In genomic region chr13:44051923-44052322, GRCh38 we compare ENCODE assay signal across 14 cellular contexts.
A peak's percentile ranks its signal among the peaks of the same experiment; 100 is the strongest.
DNase-seq lines count a peak whose midpoint lies in the region; ATAC-seq and TF ChIP-seq lines count a peak whose summit lies in the region.
"Had no signal": no experiment of that assay in that cellular context is flagged by ENCODE, and none has a peak within 500 bp of the region (broad histone marks: within the 10 kb centered on the region; RNA-seq: fewer than 3 reads in every experiment).

No MANE protein-coding gene starts in this region.

- H3K9ac ChIP-seq in PC-3 (ENCODE audit: low read length): peak overlapping the region; percentile 57; the same call in 1 of the 2 replicates
- H3K9ac ChIP-seq in neural progenitor cell: no peak overlapping the region

- ATAC-seq in PC-3 (peak; percentile 31), GM19023 (IDR thresholded peaks at IDR 0.05; ENCODE audit: unreplicated experiment) (no peak)
- ATAC-seq: HepG2, T-cell had no signal

- intact Hi-C loops in PC-3 (cut with micrococcal nuclease): loop anchor here (2.0 to 5.0 kb wide), 4 partner anchors 90 to 310 kb away; no protein-coding TSS in a partner anchor
- intact Hi-C loops in esophagus muscularis mucosa (cut with DNase I): loop anchor here (2.0 to 10.0 kb wide), 3 partner anchors 75 to 387 kb away; no protein-coding TSS in a partner anchor

- H3K4me3 Mint-ChIP-seq in neural progenitor cell: peak overlapping the region; percentile 26
- H3K4me3 Mint-ChIP-seq: dendritic cell treated with granulocyte-macrophage colony-stimulating factor and Interleukin-4, amounts not matched to agents 40 ng/mL and 50 ng/mL, for 4 days; T-cell had no signal

- no peaks in the 10 kb centered on the region for H3K9me3 ChIP-seq in PC-3 (ENCODE audit: low read length)
- no peaks in the 10 kb centered on the region for H3K9me3 ChIP-seq in esophagus muscularis mucosa
- H3K9me3 ChIP-seq in neural progenitor cell (ENCODE audit: low read depth): no peaks in the 10 kb centered on the region

- H3K36me3 Mint-ChIP-seq in neural progenitor cell: no peaks in the 10 kb centered on the region
- H3K36me3 Mint-ChIP-seq: T-cell had no signal

- 52% methylated on average over 3 of the region's 3 CpGs for WGBS in esophagus muscularis mucosa

- H4K20me1 ChIP-seq in PC-3 (ENCODE audit: low read length) (no peaks in the 10 kb centered on the region), neural progenitor cell (ENCODE audit: low read depth) (no peaks in the 10 kb centered on the region)

- H3K4me1 ChIP-seq in PC-3 (ENCODE audit: insufficient read depth, low read length): peaks cover 19% of the 10 kb centered on the region
- H3K4me1 ChIP-seq in esophagus muscularis mucosa: peaks cover 10 to 42% (median 37%) of the 10 kb centered on the region in 4 donors
- H3K4me1 ChIP-seq in neural progenitor cell: peaks cover 13% of the 10 kb centered on the region

- H3K4me2 ChIP-seq in PC-3 (ENCODE audit: low read length) (no peak overlapping the region), neural progenitor cell (no peak overlapping the region)

- BruUV-seq in PC-3 (replicated peaks; lab: Mats Ljungman, UMichigan): no TSS peak

- no peaks in the 10 kb centered on the region for H3K27me3 Mint-ChIP-seq in neural progenitor cell (ENCODE audit: insufficient read depth, low read depth)

- H3K27me3 ChIP-seq in PC-3 (ENCODE audit: low read length): no peaks in the 10 kb centered on the region
- H3K27me3 ChIP-seq in esophagus muscularis mucosa: no peaks in the 10 kb centered on the region
- H3K27me3 ChIP-seq in neural progenitor cell: no peaks in the 10 kb centered on the region

- H3K36me3 ChIP-seq in PC-3 (ENCODE audit: low read depth, low read length) (no peaks in the 10 kb centered on the region), esophagus muscularis mucosa (no peaks in the 10 kb centered on the region), neural progenitor cell (no peaks in the 10 kb centered on the region)

- H3K4me3 ChIP-seq in PC-3 (ENCODE audit: low read length): no peak overlapping the region
- no peak overlapping the region for H3K4me3 ChIP-seq in esophagus muscularis mucosa
- H3K4me3 ChIP-seq in neural progenitor cell: no peak overlapping the region

- peaks cover 64% of the 10 kb centered on the region for H3K4me1 Mint-ChIP-seq in neural progenitor cell

- H3K27ac Mint-ChIP-seq in neural progenitor cell: peak overlapping the region; percentile 99
- H3K27ac Mint-ChIP-seq: dendritic cell treated with granulocyte-macrophage colony-stimulating factor and Interleukin-4, amounts not matched to agents 40 ng/mL and 50 ng/mL, for 4 days; T-cell had no signal

- H3F3A ChIP-seq in PC-3 (ENCODE audit: low read length, unreplicated experiment): no peaks in the 10 kb centered on the region
- H3F3A ChIP-seq in neural progenitor cell (ENCODE audit: low read depth): peaks cover 11% of the 10 kb centered on the region

- H3K9me2 ChIP-seq in PC-3 (replicated peaks; ENCODE audit: low read length): no peaks in the 10 kb centered on the region

- no peak for TF ChIP-seq EP300 in esophagus muscularis mucosa (IDR thresholded peaks at IDR 0.05)

- TF ChIP-seq CTCF in PC-3 (conservative IDR thresholded peaks at IDR 0.05; ENCODE audit: low read depth, low read length): no peak
- TF ChIP-seq CTCF in esophagus muscularis mucosa (IDR thresholded peaks at IDR 0.05): no peak
- TF ChIP-seq CTCF in neural progenitor cell (IDR thresholded peaks at IDR 0.05): no peak

- H3K27ac ChIP-seq in PC-3 (ENCODE audit: low read length): peak overlapping the region; percentile 67
- H3K27ac ChIP-seq in esophagus muscularis mucosa (replicated peaks in 1 of 4): peak overlapping the region in 3 of 4 donors; percentile 42 to 59 (median 46)
- no peak overlapping the region for H3K27ac ChIP-seq in neural progenitor cell
- no peak overlapping the region for H3K27ac ChIP-seq in caudate nucleus (ENCODE audit: low read depth, low read length)

- CTCF ChIA-PET in PC-3 (lab: Charles Lee): interaction anchor here (0.6 kb wide), 1 partner anchor 391 kb away, joined by 3 read pairs; no protein-coding TSS in a partner anchor

- DNase-seq in Daoy (ENCODE audit: low read depth) (peak; percentile 10), PC-3 (peak; percentile 44), esophagus muscularis mucosa (ENCODE audit: extremely low spot score) (no peak), neural progenitor cell (ENCODE audit: low spot score) (no peak), caudate nucleus (lab: John Stamatoyannopoulos, UW) (no peak), foreskin melanocyte (no peak)
- DNase-seq in activated CD8-positive, alpha-beta memory T cell treated with anti-CD3 and anti-CD28 coated beads for 24 hours: no peak
- DNase-seq: activated CD4-positive, alpha-beta T cell treated with anti-CD3 and anti-CD28 coated beads for 1 hour; AML-193; NCI-H524; T-cell had no signal

- TF ChIP-seq POLR2A in esophagus muscularis mucosa (IDR thresholded peaks at IDR 0.05; ENCODE audit: low read depth): no peak

- H2AFZ ChIP-seq in PC-3 (ENCODE audit: low read length) (no peak overlapping the region), neural progenitor cell (replicated peaks) (no peak overlapping the region)

- peaks cover 2% of the 10 kb centered on the region for H3K9me3 Mint-ChIP-seq in neural progenitor cell
- H3K9me3 Mint-ChIP-seq: dendritic cell treated with granulocyte-macrophage colony-stimulating factor and Interleukin-4, amounts not matched to agents 40 ng/mL and 50 ng/mL, for 4 days; T-cell had no signal

- no peaks in the 10 kb centered on the region for H3K79me2 ChIP-seq in PC-3 (ENCODE audit: low read length)
- no peaks in the 10 kb centered on the region for H3K79me2 ChIP-seq in neural progenitor cell (ENCODE audit: low read depth)

- POLR2A ChIA-PET in PC-3 (lab: Charles Lee; ENCODE audit: unreplicated experiment): interaction anchor here (0.6 to 1.0 kb wide), 4 partner anchors 42 to 386 kb away, joined by 3 to 11 read pairs (median 3); no protein-coding TSS in a partner anchor

Comparison
In these comparisons a context has a peak if more than half of its experiments do, and no peak if none do; other contexts are left out.
1. DNase-seq: peak in Daoy (single experiment) and PC-3 (single experiment); none in esophagus muscularis mucosa (single experiment), neural progenitor cell (single experiment), caudate nucleus (0 of 61), activated CD8-positive, alpha-beta memory T cell treated with anti-CD3 and anti-CD28 coated beads for 24 hours (single experiment) and foreskin melanocyte (single experiment).
2. H3K27ac ChIP-seq: peak in PC-3 (single experiment) and esophagus muscularis mucosa (3 of 4); none in neural progenitor cell (single experiment) and caudate nucleus (single experiment).